15 cellular contexts compared by ENCODE assay signal in the genomic region with DNA sequence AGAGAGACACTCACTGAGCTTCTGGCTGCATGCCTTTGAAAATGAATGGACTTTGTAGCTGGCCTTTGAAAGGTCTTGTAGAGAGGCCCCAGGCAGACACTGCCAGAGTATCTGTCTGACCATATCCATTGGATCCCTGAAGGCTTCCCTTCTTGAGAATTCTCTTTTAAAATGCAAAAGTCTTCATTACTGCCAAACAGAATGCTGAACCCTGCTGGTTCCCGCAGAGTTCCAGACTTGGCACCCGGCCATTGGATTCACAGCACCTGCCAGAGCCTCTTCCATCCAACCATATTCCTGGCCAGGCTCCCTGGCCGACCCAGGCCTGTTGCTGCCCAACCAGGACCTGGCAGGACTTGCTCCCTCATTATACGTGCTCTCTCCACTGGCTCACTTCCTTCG.
DNase-seq lines count a peak whose midpoint lies in the region; ATAC-seq and TF ChIP-seq lines count a peak whose summit lies in the region.
"Had no signal": no experiment of that assay in that cellular context is flagged by ENCODE, and none has a peak within 500 bp of the region (broad histone marks: within the 10 kb centered on the region; RNA-seq: fewer than 3 reads in every experiment).

No MANE protein-coding gene starts in this region.

- H3K9me3 ChIP-seq in spleen = no peaks in the 10 kb centered on the region
- H3K9me3 ChIP-seq: heart right ventricle had no signal

- intact Hi-C loops in left ventricle myocardium superior (cut with micrococcal nuclease) (no loop called here), spleen (cut with DNase I; ENCODE audit: low total_unique reads) (no loop called here)

- TF ChIP-seq CTCF in spleen (IDR thresholded peaks at IDR 0.05 in 8 of 11, conservative IDR thresholded peaks at IDR 0.05 in 3 of 11) = no peak

- no peak overlapping the region for H3K27ac ChIP-seq in spleen
- H3K27ac ChIP-seq: heart right ventricle had no signal

- H3K27me3 ChIP-seq in spleen (replicated peaks in 1 of 7) = no peaks in the 10 kb centered on the region

- no peaks in the 10 kb centered on the region for H3K4me1 ChIP-seq in spleen
- H3K4me1 ChIP-seq: heart right ventricle had no signal

- WGBS in spleen, 5 donors = 77 to 90% (median 85%) methylated on average over 5 of the region's 5 CpGs

- no peak for TF ChIP-seq POLR2A in spleen (IDR thresholded peaks at IDR 0.05)

- H3K4me3 ChIP-seq in spleen = no peak overlapping the region
- H3K4me3 ChIP-seq: heart right ventricle had no signal

- ATAC-seq in left ventricle myocardium superior (peak; percentile 20), GM18498 (IDR thresholded peaks at IDR 0.05; ENCODE audit: unreplicated experiment) (no peak)
- ATAC-seq: esophagus mucosa had no signal

- DNase-seq in NCI-H2081 (lab: John Stamatoyannopoulos, UW) (peak; percentile 58 to 82), NCI-H2081 treated with DMSO at 0.1 percent for 48 hours (lab: John Stamatoyannopoulos, UW) (no peak), NCI-H510A treated with DMSO at 0.1 percent for 48 hours (lab: John Stamatoyannopoulos, UW) (peak; percentile 15), left ventricle myocardium superior (peak; percentile 48), spleen (peak; percentile 64), germinal center (ENCODE audit: low spot score) (no peak), NCI-H524 (lab: John Stamatoyannopoulos, UW) (no peak)
- DNase-seq: activated CD4-positive, alpha-beta T cell treated with anti-CD3 and anti-CD28 coated beads, Interleukin-2, amount 50 U/mL, for 4 hours; CD4-positive, alpha-beta memory T cell; heart right ventricle; MV-4-11; stimulated activated CD4-positive, alpha-beta T cell treated with anti-CD3 and anti-CD28 coated beads, Interleukin-4, amount 100 ng/mL, for 1 hour; T1000 had no signal

- H3K36me3 ChIP-seq in spleen = no peaks in the 10 kb centered on the region
- H3K36me3 ChIP-seq: heart right ventricle had no signal

Comparison
In these comparisons a context has a peak if more than half of its experiments do, and no peak if none do; other contexts are left out.
1. DNase-seq: peak in NCI-H2081 (2 of 2), NCI-H510A treated with DMSO at 0.1 percent for 48 hours (single experiment), left ventricle myocardium superior (single experiment) and spleen (single experiment); none in NCI-H2081 treated with DMSO at 0.1 percent for 48 hours (single experiment), germinal center (single experiment) and NCI-H524 (0 of 2).